In the genomic region with DNA sequence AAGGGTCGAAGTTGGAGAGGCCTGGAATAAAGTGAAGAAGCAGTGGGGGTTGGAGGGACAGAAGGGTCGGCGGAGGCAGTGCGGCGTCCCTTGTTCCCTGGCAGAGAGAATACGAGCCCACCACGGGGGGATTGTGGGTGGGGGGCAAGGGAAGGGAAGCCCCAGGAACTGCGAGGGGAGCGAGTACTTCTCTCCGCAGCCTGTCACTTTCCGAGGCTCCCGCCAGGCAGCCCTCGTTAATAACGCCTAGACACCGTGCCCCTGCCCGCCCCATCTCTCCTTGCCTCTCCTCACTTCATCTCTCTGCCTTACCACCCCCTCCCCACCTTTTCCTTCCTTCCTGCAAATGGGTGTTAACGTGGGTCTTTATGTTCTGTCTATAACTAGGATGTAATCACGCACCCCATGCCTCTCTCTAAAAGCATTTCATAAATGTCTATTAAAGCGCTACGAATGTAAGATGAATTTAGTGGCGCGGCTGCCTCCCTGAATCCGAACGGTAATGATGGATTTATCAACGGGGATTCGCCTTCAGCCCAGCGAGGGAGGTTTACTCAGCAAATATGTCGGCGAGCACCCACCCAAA, we compare ENCODE assay signal across 14 cellular contexts. TPM values are rescaled to one million over a fixed set of nuclear protein-coding genes. Genes with fewer than 3 reads are reported as not detected.
A peak's percentile ranks its signal among the peaks of the same experiment; 100 is the strongest.
DNase-seq lines count a peak whose midpoint lies in the region; ATAC-seq, FAIRE-seq and TF ChIP-seq lines count a peak whose summit lies in the region.
"Had no signal": no experiment of that assay in that cellular context is flagged by ENCODE, and none has a peak within 500 bp of the region (broad histone marks: within the 10 kb centered on the region; RNA-seq: fewer than 3 reads in every experiment).

No MANE protein-coding gene starts in this region.

- intact Hi-C loops in sciatic nerve (cut with DNase I) = loop anchor here (10.0 kb wide), 1 partner anchor 1079 kb away; no protein-coding TSS in a partner anchor

- H3K79me2 ChIP-seq in GM23338 (replicated peaks; ENCODE audit: insufficient read depth) (no peaks in the 10 kb centered on the region), astrocyte (ENCODE audit: insufficient read depth, low read length) (peaks cover 99% of the 10 kb centered on the region)

- H3K4me1 ChIP-seq in GM23338 (ENCODE audit: insufficient read depth) = peaks cover 82% of the 10 kb centered on the region
- H3K4me1 ChIP-seq in astrocyte (ENCODE audit: insufficient read depth, low read length) = peaks cover 72% of the 10 kb centered on the region
- peaks cover 14% of the 10 kb centered on the region for H3K4me1 ChIP-seq in iPS-20b (ENCODE audit: insufficient read depth, low read length)

- H3K27ac Mint-ChIP-seq in GM23338 = no peak overlapping the region
- peak overlapping the region; percentile 72 for H3K27ac Mint-ChIP-seq in astrocyte (ENCODE audit: unreplicated experiment)

- H3K36me3 Mint-ChIP-seq in GM23338 (ENCODE audit: low read depth) = no peaks in the 10 kb centered on the region; the same call in 2 of the 3 replicates
- H3K36me3 Mint-ChIP-seq in astrocyte (ENCODE audit: low read depth, unreplicated experiment) = peaks cover 34% of the 10 kb centered on the region
- H3K36me3 Mint-ChIP-seq: CD4-positive, CD25-positive, alpha-beta regulatory T cell had no signal

- peak; percentile 32 for DNase-seq in GM23338 (ENCODE audit: low spot score)
- DNase-seq in astrocyte (ENCODE audit: low read depth) = no peak
- DNase-seq in sciatic nerve (ENCODE audit: low spot score) = peak; percentile 62
- DNase-seq in NCI-H2081 treated with DMSO at 0.1 percent for 48 hours (lab: John Stamatoyannopoulos, UW) = no peak
- no peak for DNase-seq in inferior parietal cortex (ENCODE audit: extremely low spot score)
- DNase-seq: CD4-positive, CD25-positive, alpha-beta regulatory T cell; central memory CD4-positive, alpha-beta T cell; NCI-H524; stimulated activated CD4-positive, alpha-beta T cell treated with anti-CD3 and anti-CD28 coated beads, Interleukin-15, amount 100 ng/mL, for 24 hours; SW 1271 had no signal

- H3F3A ChIP-seq in GM23338 (replicated peaks; ENCODE audit: low read depth) = peaks cover 23% of the 10 kb centered on the region; the same call in 1 of the 2 replicates

- no peak for ATAC-seq in GM23338
- no peak for ATAC-seq in sciatic nerve
- ATAC-seq in GM18517 (IDR thresholded peaks at IDR 0.05; ENCODE audit: unreplicated experiment) = no peak
- ATAC-seq in HG03097 (IDR thresholded peaks at IDR 0.05; ENCODE audit: low FRiP score, unreplicated experiment) = no peak

- H3K4me1 Mint-ChIP-seq in GM23338 = peaks cover 78% of the 10 kb centered on the region
- H3K4me1 Mint-ChIP-seq in astrocyte (ENCODE audit: low read depth, unreplicated experiment) = peaks cover 52% of the 10 kb centered on the region

- H3K9ac ChIP-seq in astrocyte (ENCODE audit: low read length) (peak overlapping the region; percentile 96), iPS-20b (ENCODE audit: low read depth, low read length) (no peak overlapping the region)

- H3K27ac ChIP-seq in GM23338 (ENCODE audit: low read depth) = no peak overlapping the region
- H3K27ac ChIP-seq in astrocyte (ENCODE audit: low read depth, low read length) = peak overlapping the region; percentile 90
- H3K27ac ChIP-seq in iPS-20b (ENCODE audit: low read length) = no peak overlapping the region

- no peaks in the 10 kb centered on the region for H3K9me3 ChIP-seq in astrocyte (ENCODE audit: insufficient read depth, low read depth, low read length)
- no peaks in the 10 kb centered on the region; the same call in 1 of the 2 replicates for H3K9me3 ChIP-seq in iPS-20b (ENCODE audit: insufficient read depth, low read depth, low read length)

- peak overlapping the region; percentile 83 for H3K4me2 ChIP-seq in GM23338
- H3K4me2 ChIP-seq in astrocyte (ENCODE audit: low read length) = peak overlapping the region; percentile 93

- TF ChIP-seq CTCF in GM23338 (conservative IDR thresholded peaks at IDR 0.05; ENCODE audit: low read depth in 2 of 2) = no peak
- TF ChIP-seq CTCF in astrocyte (IDR thresholded peaks at IDR 0.05; ENCODE audit: insufficient read depth, low read depth, low read length) = no peak

- H3K27me3 ChIP-seq in GM23338 (ENCODE audit: insufficient read depth) = peaks cover 96% of the 10 kb centered on the region
- no peaks in the 10 kb centered on the region for H3K27me3 ChIP-seq in astrocyte (ENCODE audit: insufficient read depth, low read length)
- H3K27me3 ChIP-seq in iPS-20b (ENCODE audit: insufficient read depth, low read length) = peaks cover 97% of the 10 kb centered on the region

- no peak for FAIRE-seq in astrocyte (lab: Jason Lieb, UNC)
- FAIRE-seq: islet of Langerhans had no signal

- peak overlapping the region; percentile 63 for H3K4me3 Mint-ChIP-seq in GM23338
- peak overlapping the region; percentile 77 for H3K4me3 Mint-ChIP-seq in astrocyte (ENCODE audit: unreplicated experiment)

- H3K4me3 ChIP-seq in GM23338 (peak overlapping the region; percentile 76), astrocyte (ENCODE audit: insufficient read depth, low read depth, low read length) (peak overlapping the region; percentile 55), iPS-20b (ENCODE audit: low read length) (peak overlapping the region; percentile 17; the same call in 1 of the 2 replicates)

- no peaks in the 10 kb centered on the region for H3K36me3 ChIP-seq in GM23338 (ENCODE audit: insufficient read depth)
- H3K36me3 ChIP-seq in astrocyte (ENCODE audit: insufficient read depth, low read length) = peaks cover 32% of the 10 kb centered on the region
- H3K36me3 ChIP-seq in iPS-20b (ENCODE audit: insufficient read depth, low read depth, low read length) = no peaks in the 10 kb centered on the region

- H4K20me1 ChIP-seq in GM23338 (replicated peaks; ENCODE audit: insufficient read depth) (peaks cover 22% of the 10 kb centered on the region), astrocyte (ENCODE audit: insufficient read depth, low read length) (peaks cover 47% of the 10 kb centered on the region)

- peaks cover 6% of the 10 kb centered on the region for H3K9me3 Mint-ChIP-seq in GM23338
- H3K9me3 Mint-ChIP-seq in astrocyte (ENCODE audit: unreplicated experiment) = peaks cover 16% of the 10 kb centered on the region

- 0 out of 2 replicates have a peak overlapping the region, but pooled peaks have one; percentile 56 for H2AFZ ChIP-seq in GM23338
- H2AFZ ChIP-seq in astrocyte (ENCODE audit: low read depth, low read length) = no peak overlapping the region

- no peaks in the 10 kb centered on the region for H3K9me2 ChIP-seq in GM23338 (ENCODE audit: insufficient read depth)

- H3K27me3 Mint-ChIP-seq in GM23338 (ENCODE audit: insufficient read depth, low read depth, poor library complexity) (peaks cover 98% of the 10 kb centered on the region), astrocyte (ENCODE audit: low read depth, unreplicated experiment) (peaks cover 64% of the 10 kb centered on the region)

TF ChIP-seq in GM23338, 12 proteins besides CTCF, POLR2A, EP300 and RAD21:
- TF ChIP-seq EZH2 (IDR thresholded peaks at IDR 0.05; ENCODE audit: low read depth, unreplicated experiment) (peak; percentile 98), STAT1 (IDR thresholded peaks at IDR 0.05; ENCODE audit: unreplicated experiment) (no peak)
TF ChIP-seq in GM23338: peak in this region for 1.

RNA-seq across cellular contexts. Expression of a gene that starts 13.7 kb away (rescaled TPM):
- total RNA-seq in GM23338 (2014; rRNA removed; shearing (Covaris generic)) = not detected in 2 replicates
- polyA plus RNA-seq in GM23338 (2016; fragmentation: Nextera tagmentation; extraction: Ambion mirVana) = 0.16 and 0.23 TPM in 2 replicates
- total RNA-seq in astrocyte = 59.0 and 75.8 TPM in 2 replicates
- 242 TPM for total RNA-seq in sciatic nerve
- total RNA-seq: CD4-positive, CD25-positive, alpha-beta regulatory T cell had no signal
- polyA plus RNA-seq: CD4-positive, CD25-positive, alpha-beta regulatory T cell had no signal

Comparison
In these comparisons a context has a peak if more than half of its experiments do, and no peak if none do; other contexts are left out.
1. DNase-seq: peak in GM23338 (single experiment) and sciatic nerve (single experiment); none in astrocyte (single experiment), NCI-H2081 treated with DMSO at 0.1 percent for 48 hours (single experiment) and inferior parietal cortex (single experiment).
2. H3K4me3 ChIP-seq: peak in every context shown above with its lines; median percentile 76 in GM23338; 55 in astrocyte; 17 in iPS-20b.
3. RNA of a gene that starts 13.7 kb away (total RNA-seq): 242 TPM in sciatic nerve (single experiment) and 59.0 to 75.8 TPM in astrocyte; not detected in GM23338; every median in the first group is over 10 times any median in the second.